ENCODE assay signal across 9 cellular contexts in the genomic region with DNA sequence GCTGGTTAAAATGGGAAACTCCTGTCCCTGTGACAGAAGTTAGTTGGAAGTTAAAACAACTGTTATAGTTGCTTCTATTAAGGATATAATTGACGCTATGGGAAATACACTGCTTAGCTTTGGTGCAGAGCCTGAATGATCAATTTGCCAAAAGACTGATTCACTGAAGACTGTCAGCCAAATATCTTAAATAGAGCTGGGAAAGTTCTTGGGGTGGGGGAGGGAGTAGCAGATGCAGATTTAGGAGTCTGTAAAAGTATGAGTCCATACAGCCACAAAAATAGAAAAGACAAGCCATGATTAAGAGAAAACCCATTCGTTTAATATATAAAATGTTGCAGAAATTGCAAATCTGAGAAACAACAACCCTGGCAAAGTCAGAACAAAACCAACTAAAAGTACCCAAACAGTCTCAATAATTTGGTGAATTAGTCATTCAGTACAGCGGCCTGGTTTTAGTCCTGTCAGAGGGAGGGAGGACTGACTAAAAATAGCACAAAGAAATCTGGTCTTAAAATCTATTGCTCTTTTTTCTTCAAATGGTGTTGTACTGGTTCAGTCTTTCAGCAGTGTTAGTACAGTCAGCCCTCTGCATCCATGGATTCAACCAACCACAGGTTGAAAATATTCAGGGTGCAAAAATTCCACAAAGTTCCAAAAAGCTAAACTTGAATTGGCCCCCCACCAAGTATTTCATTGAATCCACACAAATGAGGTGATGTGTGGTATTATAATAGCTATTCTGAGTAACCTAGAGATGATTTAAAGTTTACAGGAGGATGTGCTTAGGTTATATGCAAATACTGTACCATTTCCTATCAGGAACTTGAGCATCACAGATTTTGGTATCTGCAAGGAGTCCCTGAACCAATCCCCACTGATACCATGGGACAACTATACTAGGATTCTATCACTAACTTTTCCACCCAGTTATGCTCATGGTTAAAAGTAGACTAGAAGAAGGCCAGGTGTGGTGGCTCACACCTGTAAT. TPM values are rescaled to one million over a fixed set of nuclear protein-coding genes. Genes with fewer than 3 reads are reported as not detected.
DNase-seq lines count a peak whose midpoint lies in the region; ATAC-seq and TF ChIP-seq lines count a peak whose summit lies in the region.
"Had no signal": no experiment of that assay in that cellular context is flagged by ENCODE, and none has a peak within 500 bp of the region (broad histone marks: within the 10 kb centered on the region; RNA-seq: fewer than 3 reads in every experiment).

No MANE protein-coding gene starts in this region.

- DNase-seq in activated naive CD4-positive, alpha-beta T cell (lab: John Stamatoyannopoulos, UW) = no peak
- DNase-seq in dedifferentiated amniotic fluid mesenchymal stem cell (ENCODE audit: extremely low spot score) = peak; percentile 49
- DNase-seq in tibial artery = no peak
- DNase-seq in DMS53 (lab: John Stamatoyannopoulos, UW) = no peak
- no peak for DNase-seq in mesenteric fat pad (ENCODE audit: low spot score)
- DNase-seq in cerebellar nuclear complex (lab: John Stamatoyannopoulos, UW) = no peak
- DNase-seq: NCI-H1436 had no signal

- H3K27ac ChIP-seq in tibial artery = peak overlapping the region; percentile 67 to 68

- H3K27me3 ChIP-seq in tibial artery = no peaks in the 10 kb centered on the region

- no peak for TF ChIP-seq CTCF in tibial artery (IDR thresholded peaks at IDR 0.05)

- H3K9me3 ChIP-seq in tibial artery = no peaks in the 10 kb centered on the region

- peaks cover 67% of the 10 kb centered on the region for H3K4me1 Mint-ChIP-seq in activated naive CD4-positive, alpha-beta T cell treated with anti-CD3 and anti-CD28 coated beads, Interleukin-2, amount 50 U/mL, for 24 hours

- H3K27me3 Mint-ChIP-seq in activated naive CD4-positive, alpha-beta T cell treated with anti-CD3 and anti-CD28 coated beads, Interleukin-2, amount 50 U/mL, for 24 hours = no peaks in the 10 kb centered on the region

- peaks cover 9 to 22% (median 9%) of the 10 kb centered on the region in 3 donors for H3K36me3 ChIP-seq in tibial artery

- H3K4me1 ChIP-seq in tibial artery = peaks cover 0 to 62% (median 32%) of the 10 kb centered on the region in 4 donors

- ATAC-seq in HG03442 (IDR thresholded peaks at IDR 0.05; ENCODE audit: unreplicated experiment) = peak; percentile 85

- peak overlapping the region; percentile 95 for H3K27ac Mint-ChIP-seq in activated naive CD4-positive, alpha-beta T cell treated with anti-CD3 and anti-CD28 coated beads, Interleukin-2, amount 50 U/mL, for 24 hours

- no peaks in the 10 kb centered on the region for H3K9me3 Mint-ChIP-seq in activated naive CD4-positive, alpha-beta T cell treated with anti-CD3 and anti-CD28 coated beads, Interleukin-2, amount 50 U/mL, for 24 hours

- intact Hi-C loops in tibial artery (cut with DNase I; ENCODE audit: low total_unique reads) = no loop called here

- peak overlapping the region; percentile 57 for H3K4me3 Mint-ChIP-seq in activated naive CD4-positive, alpha-beta T cell treated with anti-CD3 and anti-CD28 coated beads, Interleukin-2, amount 50 U/mL, for 24 hours

- H3K4me3 ChIP-seq in tibial artery = peak overlapping the region in 1 of 2 donors; percentile 13

- H3K36me3 Mint-ChIP-seq in activated naive CD4-positive, alpha-beta T cell treated with anti-CD3 and anti-CD28 coated beads, Interleukin-2, amount 50 U/mL, for 24 hours = peaks cover 33% of the 10 kb centered on the region

RNA-seq across cellular contexts. Expression of gene STK17A, which starts 30.0 kb away (rescaled TPM):
- 29.4 TPM for total RNA-seq in mesenteric fat pad
